Comparison of ENCODE assay signal across 12 cellular contexts in genomic region chr1:8075511-8076051, GRCh38. TPM values are rescaled to one million over a fixed set of nuclear protein-coding genes. Genes with fewer than 3 reads are reported as not detected.
DNase-seq lines count a peak whose midpoint lies in the region; TF ChIP-seq lines count a peak whose summit lies in the region.
"Had no signal": no experiment of that assay in that cellular context is flagged by ENCODE, and none has a peak within 500 bp of the region (broad histone marks: within the 10 kb centered on the region; RNA-seq: fewer than 3 reads in every experiment).

No MANE protein-coding gene starts in this region.

- no peak for TF ChIP-seq CTCF in PC-9 (conservative IDR thresholded peaks at IDR 0.05)

- no peaks in the 10 kb centered on the region for H3K36me3 ChIP-seq in PC-9 (ENCODE audit: low read depth)
- no peaks in the 10 kb centered on the region for H3K36me3 ChIP-seq in effector memory CD4-positive, alpha-beta T cell (ENCODE audit: control insufficient read depth, insufficient read depth, low read length)

- H3K4me1 ChIP-seq in PC-9 (replicated peaks; ENCODE audit: insufficient read depth) = peaks cover 85% of the 10 kb centered on the region
- no peaks in the 10 kb centered on the region for H3K4me1 ChIP-seq in effector memory CD4-positive, alpha-beta T cell (ENCODE audit: control insufficient read depth, insufficient read depth, low read length, poor library complexity, severe bottlenecking)

- no peak overlapping the region for H2AFZ ChIP-seq in PC-9

- peaks cover 3% of the 10 kb centered on the region for H3K27me3 Mint-ChIP-seq in activated T-helper 2 cell treated with anti-CD3 and anti-CD28 coated beads, Interferon-gamma antibody, Interleukin-2, Interleukin-4, amounts not matched to agents 10 μg/mL and 5 μg/mL and 100 μg/mL, durations not matched to agents 14 hours and 24 hours and 36 hours (ENCODE audit: low read depth)

- DNase-seq in EH (ENCODE audit: low read depth) = peak; percentile 35
- peak; percentile 53 to 78 for DNase-seq in PC-9
- peak in 23 of 42 donors; percentile 2 to 67 (median 25) for DNase-seq in head of caudate nucleus
- DNase-seq in renal cortical epithelial cell (ENCODE audit: low read depth) = peak; percentile 85
- no peak for DNase-seq in effector memory CD4-positive, alpha-beta T cell
- no peak for DNase-seq in activated T-helper 2 cell treated with anti-CD3 and anti-CD28 coated beads, Interferon-gamma antibody, Interleukin-2, Interleukin-4, amounts not matched to agents 10 μg/mL and 5 μg/mL and 100 μg/mL, durations not matched to agents 14 hours and 24 hours and 36 hours (ENCODE audit: low spot score)
- DNase-seq in GM03348 (ENCODE audit: low spot score) = no peak
- DNase-seq in cardiac septum (ENCODE audit: low spot score) = no peak
- DNase-seq: activated T-cell treated with anti-CD3 and anti-CD28 coated beads for 4 hours, amniotic stem cell, glutamatergic neuron, NCI-H1694 treated with DMSO at 0.1 percent for 48 hours had no signal

- no peaks in the 10 kb centered on the region for H3K9me2 ChIP-seq in PC-9 (ENCODE audit: insufficient read depth)

- TSS peak; percentile 40 for BruUV-seq in PC-9 (replicated peaks; lab: Mats Ljungman, UMichigan)

- H3K27ac Mint-ChIP-seq in activated T-helper 2 cell treated with anti-CD3 and anti-CD28 coated beads, Interferon-gamma antibody, Interleukin-2, Interleukin-4, amounts not matched to agents 10 μg/mL and 5 μg/mL and 100 μg/mL, durations not matched to agents 14 hours and 24 hours and 36 hours = no peak overlapping the region

- H3K36me3 Mint-ChIP-seq in activated T-helper 2 cell treated with anti-CD3 and anti-CD28 coated beads, Interferon-gamma antibody, Interleukin-2, Interleukin-4, amounts not matched to agents 10 μg/mL and 5 μg/mL and 100 μg/mL, durations not matched to agents 14 hours and 24 hours and 36 hours (ENCODE audit: low read depth) = no peaks in the 10 kb centered on the region

- H3K27me3 ChIP-seq in PC-9 (ENCODE audit: insufficient read depth, low read depth) = no peaks in the 10 kb centered on the region
- H3K27me3 ChIP-seq in effector memory CD4-positive, alpha-beta T cell (replicated peaks; ENCODE audit: control insufficient read depth, insufficient read depth, low read length, poor library complexity, severe bottlenecking) = no peaks in the 10 kb centered on the region

- POLR2A ChIA-PET in PC-9 (lab: Charles Lee; ENCODE audit: unreplicated experiment) = interaction anchor here (0.6 to 1.4 kb wide), 4 partner anchors 12 to 58 kb away, joined by 4 to 10 read pairs (median 5); no protein-coding TSS in a partner anchor

- peak overlapping the region; percentile 98 for H3K27ac ChIP-seq in PC-9
- H3K27ac ChIP-seq in effector memory CD4-positive, alpha-beta T cell (ENCODE audit: insufficient read depth, low read length, poor library complexity, severe bottlenecking) = no peak overlapping the region

- CTCF ChIA-PET in PC-9 (lab: Charles Lee) = interaction anchor here (0.6 kb wide), 1 partner anchor 241 kb away, joined by 4 read pairs; no protein-coding TSS in a partner anchor

- intact Hi-C loops in PC-9 (cut with micrococcal nuclease; ENCODE audit: unreplicated experiment) = loop anchor here (1.0 to 5.0 kb wide), 5 partner anchors 33 to 182 kb away; partner anchors contain the start of gene ERRFI1
- intact Hi-C loops in head of caudate nucleus (cut with DNase I) = no loop called here
- intact Hi-C loops in activated T-helper 2 cell treated with anti-CD3 and anti-CD28 coated beads, Interferon-gamma antibody, Interleukin-2, Interleukin-4, amounts not matched to agents 10 μg/mL and 5 μg/mL and 100 μg/mL, durations not matched to agents 14 hours and 24 hours and 36 hours (cut with micrococcal nuclease) = no loop called here
- intact Hi-C loops in cardiac septum (cut with DNase I) = loop anchor here (5.0 kb wide), 2 partner anchors 42 to 62 kb away; no protein-coding TSS in a partner anchor

- H3K4me2 ChIP-seq in PC-9 = peak overlapping the region; percentile 76

- no peaks in the 10 kb centered on the region for H4K20me1 ChIP-seq in PC-9 (ENCODE audit: insufficient read depth)

- no peak overlapping the region for H3K4me3 Mint-ChIP-seq in activated T-helper 2 cell treated with anti-CD3 and anti-CD28 coated beads, Interferon-gamma antibody, Interleukin-2, Interleukin-4, amounts not matched to agents 10 μg/mL and 5 μg/mL and 100 μg/mL, durations not matched to agents 14 hours and 24 hours and 36 hours (ENCODE audit: low read depth)

- H3K79me2 ChIP-seq in PC-9 (ENCODE audit: low read depth) = no peaks in the 10 kb centered on the region

- H3F3A ChIP-seq in PC-9 (ENCODE audit: insufficient read depth, low read depth) = peaks cover 59% of the 10 kb centered on the region

- no peaks in the 10 kb centered on the region for H3K9me3 Mint-ChIP-seq in activated T-helper 2 cell treated with anti-CD3 and anti-CD28 coated beads, Interferon-gamma antibody, Interleukin-2, Interleukin-4, amounts not matched to agents 10 μg/mL and 5 μg/mL and 100 μg/mL, durations not matched to agents 14 hours and 24 hours and 36 hours

- no peak overlapping the region for H3K4me3 ChIP-seq in PC-9
- no peak overlapping the region for H3K4me3 ChIP-seq in effector memory CD4-positive, alpha-beta T cell (ENCODE audit: insufficient read depth, low read depth, low read length, poor library complexity, severe bottlenecking)

- H3K4me1 Mint-ChIP-seq in activated T-helper 2 cell treated with anti-CD3 and anti-CD28 coated beads, Interferon-gamma antibody, Interleukin-2, Interleukin-4, amounts not matched to agents 10 μg/mL and 5 μg/mL and 100 μg/mL, durations not matched to agents 14 hours and 24 hours and 36 hours (ENCODE audit: low read depth) = peaks cover 9% of the 10 kb centered on the region

- no peaks in the 10 kb centered on the region for H3K9me3 ChIP-seq in PC-9 (ENCODE audit: insufficient read depth, low read depth)
- H3K9me3 ChIP-seq in effector memory CD4-positive, alpha-beta T cell (ENCODE audit: control insufficient read depth, low read length) = no peaks in the 10 kb centered on the region

RNA-seq across cellular contexts. Expression of gene ERRFI1, which starts 49.5 kb away (rescaled TPM):
- 44.9 and 47.8 TPM in 2 replicates for total RNA-seq in PC-9 (2021)
- 38.3 and 47.8 TPM in 2 replicates for total RNA-seq in renal cortical epithelial cell
- 3.1 and 3.8 TPM in 2 replicates for total RNA-seq in activated T-helper 2 cell treated with anti-CD3 and anti-CD28 coated beads, Interferon-gamma antibody, Interleukin-2, Interleukin-4, amounts not matched to agents 10 μg/mL and 5 μg/mL and 100 μg/mL, durations not matched to agents 14 hours and 24 hours and 36 hours
- total RNA-seq in cardiac septum = 8.2 TPM

Comparison
In these comparisons a context has a peak if more than half of its experiments do, and no peak if none do; other contexts are left out.
1. DNase-seq: peak in EH (single experiment), PC-9 (2 of 2), head of caudate nucleus (23 of 42) and renal cortical epithelial cell (single experiment); none in effector memory CD4-positive, alpha-beta T cell (0 of 3), activated T-helper 2 cell treated with anti-CD3 and anti-CD28 coated beads, Interferon-gamma antibody, Interleukin-2, Interleukin-4, amounts not matched to agents 10 μg/mL and 5 μg/mL and 100 μg/mL, durations not matched to agents 14 hours and 24 hours and 36 hours (single experiment), GM03348 (single experiment) and cardiac septum (single experiment).
2. intact Hi-C loops: an anchor here in PC-9 (1.0 to 5.0 kb wide) and cardiac septum (5.0 kb wide); none called in head of caudate nucleus and activated T-helper 2 cell treated with anti-CD3 and anti-CD28 coated beads, Interferon-gamma antibody, Interleukin-2, Interleukin-4, amounts not matched to agents 10 μg/mL and 5 μg/mL and 100 μg/mL, durations not matched to agents 14 hours and 24 hours and 36 hours.